Comparison of ENCODE assay signal across 18 cellular contexts in genomic region chr7:44273681-44274622, GRCh38. TPM values are rescaled to one million over a fixed set of nuclear protein-coding genes. Genes with fewer than 3 reads are reported as not detected.
DNase-seq lines count a peak whose midpoint lies in the region; ATAC-seq lines count a peak whose summit lies in the region.
"Had no signal": no experiment of that assay in that cellular context is flagged by ENCODE, and none has a peak within 500 bp of the region (broad histone marks: within the 10 kb centered on the region; RNA-seq: fewer than 3 reads in every experiment).

No MANE protein-coding gene starts in this region.

- H3K4me3 Mint-ChIP-seq in activated CD8-positive, alpha-beta memory T cell treated with anti-CD3 and anti-CD28 coated beads, Interleukin-2, amount 10 ng/mL, durations not matched to agents 7 days and 5 days, result no peak overlapping the region
- no peak overlapping the region for H3K4me3 Mint-ChIP-seq in stimulated activated naive CD8-positive, alpha-beta T cell treated with anti-CD3 and anti-CD28 coated beads, Interleukin-15, Interleukin-2, amounts not matched to agents 100 ng/mL and 50 ng/mL, for 24 hours
- H3K4me3 Mint-ChIP-seq: activated CD4-positive, alpha-beta T cell treated with anti-CD3 and anti-CD28 coated beads, Interleukin-2, amount 10 ng/mL, durations not matched to agents 7 days and 5 days; central memory CD8-positive, alpha-beta T cell had no signal

- CTCF ChIA-PET in activated CD8-positive, alpha-beta memory T cell treated with anti-CD3 and anti-CD28 coated beads, Interleukin-2, amount 10 ng/mL, durations not matched to agents 7 days and 5 days (lab: Charles Lee), result interaction anchor here (1.1 kb wide), 1 partner anchor 28 kb away, joined by 3 read pairs; no protein-coding TSS in a partner anchor

- peaks cover 3% of the 10 kb centered on the region for H3K4me1 Mint-ChIP-seq in activated CD8-positive, alpha-beta memory T cell treated with anti-CD3 and anti-CD28 coated beads, Interleukin-2, amount 10 ng/mL, durations not matched to agents 7 days and 5 days
- H3K4me1 Mint-ChIP-seq in stimulated activated naive CD8-positive, alpha-beta T cell treated with anti-CD3 and anti-CD28 coated beads, Interleukin-15, Interleukin-2, amounts not matched to agents 100 ng/mL and 50 ng/mL, for 24 hours (ENCODE audit: low read depth), result peaks cover 10% of the 10 kb centered on the region
- H3K4me1 Mint-ChIP-seq: activated CD4-positive, alpha-beta T cell treated with anti-CD3 and anti-CD28 coated beads, Interleukin-2, amount 10 ng/mL, durations not matched to agents 7 days and 5 days; central memory CD8-positive, alpha-beta T cell had no signal

- H3K27ac Mint-ChIP-seq in activated CD8-positive, alpha-beta memory T cell treated with anti-CD3 and anti-CD28 coated beads, Interleukin-2, amount 10 ng/mL, durations not matched to agents 7 days and 5 days, result no peak overlapping the region
- peak overlapping the region; percentile 4 for H3K27ac Mint-ChIP-seq in stimulated activated naive CD8-positive, alpha-beta T cell treated with anti-CD3 and anti-CD28 coated beads, Interleukin-15, Interleukin-2, amounts not matched to agents 100 ng/mL and 50 ng/mL, for 24 hours
- H3K27ac Mint-ChIP-seq: activated CD4-positive, alpha-beta T cell treated with anti-CD3 and anti-CD28 coated beads, Interleukin-2, amount 10 ng/mL, durations not matched to agents 7 days and 5 days had no signal

- DNase-seq in activated CD8-positive, alpha-beta memory T cell treated with anti-CD3 and anti-CD28 coated beads, Interleukin-2, amount 10 ng/mL, durations not matched to agents 7 days and 5 days, result no peak
- no peak for DNase-seq in activated CD8-positive, alpha-beta memory T cell treated with anti-CD3 and anti-CD28 coated beads for 24 hours
- DNase-seq in left ventricle myocardium superior (peak; percentile 19), NCI-H526 treated with DMSO at 0.1 percent for 48 hours (lab: John Stamatoyannopoulos, UW) (no peak)
- no peak for DNase-seq in stimulated activated CD4-positive, alpha-beta T cell treated with anti-CD3 and anti-CD28 coated beads, Interleukin-12 subunit alpha, Interleukin-12 subunit beta, amount 100 ng/mL, for 4 hours
- DNase-seq: activated CD4-positive, alpha-beta T cell treated with anti-CD3 and anti-CD28 coated beads, Interleukin-2, amount 10 ng/mL, durations not matched to agents 7 days and 5 days; activated T-cell treated with anti-CD3 and anti-CD28 coated beads, Interleukin-2, amount 50 U/mL, for 1 hour; effector CD8-positive, alpha-beta T cell; KG1; MV-4-11; NCI-H2029; NCI-H446; RPMI8226 had no signal

- peak; percentile 50 for ATAC-seq in activated CD8-positive, alpha-beta memory T cell treated with anti-CD3 and anti-CD28 coated beads, Interleukin-2, amount 10 ng/mL, durations not matched to agents 7 days and 5 days
- ATAC-seq in HG02885 (IDR thresholded peaks at IDR 0.05; ENCODE audit: poor library complexity, unreplicated experiment) (peak; percentile 83), left ventricle myocardium superior (no peak), HG03378 (IDR thresholded peaks at IDR 0.05; ENCODE audit: unreplicated experiment) (no peak)
- ATAC-seq: A549 had no signal

- no peaks in the 10 kb centered on the region for H3K9me3 Mint-ChIP-seq in activated CD8-positive, alpha-beta memory T cell treated with anti-CD3 and anti-CD28 coated beads, Interleukin-2, amount 10 ng/mL, durations not matched to agents 7 days and 5 days (ENCODE audit: low read depth)
- H3K9me3 Mint-ChIP-seq in stimulated activated naive CD8-positive, alpha-beta T cell treated with anti-CD3 and anti-CD28 coated beads, Interleukin-15, Interleukin-2, amounts not matched to agents 100 ng/mL and 50 ng/mL, for 24 hours, result no peaks in the 10 kb centered on the region
- H3K9me3 Mint-ChIP-seq: activated CD4-positive, alpha-beta T cell treated with anti-CD3 and anti-CD28 coated beads, Interleukin-2, amount 10 ng/mL, durations not matched to agents 7 days and 5 days; central memory CD8-positive, alpha-beta T cell had no signal

- H3K27me3 Mint-ChIP-seq in activated CD8-positive, alpha-beta memory T cell treated with anti-CD3 and anti-CD28 coated beads, Interleukin-2, amount 10 ng/mL, durations not matched to agents 7 days and 5 days, result no peaks in the 10 kb centered on the region
- H3K27me3 Mint-ChIP-seq in stimulated activated naive CD8-positive, alpha-beta T cell treated with anti-CD3 and anti-CD28 coated beads, Interleukin-15, Interleukin-2, amounts not matched to agents 100 ng/mL and 50 ng/mL, for 24 hours, result no peaks in the 10 kb centered on the region
- H3K27me3 Mint-ChIP-seq: activated CD4-positive, alpha-beta T cell treated with anti-CD3 and anti-CD28 coated beads, Interleukin-2, amount 10 ng/mL, durations not matched to agents 7 days and 5 days had no signal

- intact Hi-C loops in left ventricle myocardium superior (cut with micrococcal nuclease), result no loop called here

- H3K36me3 Mint-ChIP-seq in activated CD8-positive, alpha-beta memory T cell treated with anti-CD3 and anti-CD28 coated beads, Interleukin-2, amount 10 ng/mL, durations not matched to agents 7 days and 5 days, result no peaks in the 10 kb centered on the region
- no peaks in the 10 kb centered on the region for H3K36me3 Mint-ChIP-seq in stimulated activated naive CD8-positive, alpha-beta T cell treated with anti-CD3 and anti-CD28 coated beads, Interleukin-15, Interleukin-2, amounts not matched to agents 100 ng/mL and 50 ng/mL, for 24 hours (ENCODE audit: low read depth)

RNA-seq across cellular contexts. Expression of gene CAMK2B, which starts 51.4 kb away (rescaled TPM):
- under 1 TPM in 1 of 2 experiments, not detected in 1; 0.63 TPM for total RNA-seq in activated CD8-positive, alpha-beta memory T cell treated with anti-CD3 and anti-CD28 coated beads, Interleukin-2, amount 10 ng/mL, durations not matched to agents 7 days and 5 days
- 98.4 TPM for total RNA-seq in left ventricle myocardium superior
- total RNA-seq: activated CD4-positive, alpha-beta T cell treated with anti-CD3 and anti-CD28 coated beads, Interleukin-2, amount 10 ng/mL, durations not matched to agents 7 days and 5 days had no signal

Comparison
In these comparisons a context has a peak if more than half of its experiments do, and no peak if none do; other contexts are left out.
1. ATAC-seq: peak in activated CD8-positive, alpha-beta memory T cell treated with anti-CD3 and anti-CD28 coated beads, Interleukin-2, amount 10 ng/mL, durations not matched to agents 7 days and 5 days (single experiment) and HG02885 (single experiment); none in left ventricle myocardium superior (single experiment) and HG03378 (single experiment).
2. RNA of gene CAMK2B, which starts 51.4 kb away (total RNA-seq): 98.4 TPM in left ventricle myocardium superior (single experiment); 0.63 TPM in activated CD8-positive, alpha-beta memory T cell treated with anti-CD3 and anti-CD28 coated beads, Interleukin-2, amount 10 ng/mL, durations not matched to agents 7 days and 5 days; every median in the first group is over 10 times any median in the second.